Comparison of ENCODE assay signal across 8 cellular contexts in the genomic region with DNA sequence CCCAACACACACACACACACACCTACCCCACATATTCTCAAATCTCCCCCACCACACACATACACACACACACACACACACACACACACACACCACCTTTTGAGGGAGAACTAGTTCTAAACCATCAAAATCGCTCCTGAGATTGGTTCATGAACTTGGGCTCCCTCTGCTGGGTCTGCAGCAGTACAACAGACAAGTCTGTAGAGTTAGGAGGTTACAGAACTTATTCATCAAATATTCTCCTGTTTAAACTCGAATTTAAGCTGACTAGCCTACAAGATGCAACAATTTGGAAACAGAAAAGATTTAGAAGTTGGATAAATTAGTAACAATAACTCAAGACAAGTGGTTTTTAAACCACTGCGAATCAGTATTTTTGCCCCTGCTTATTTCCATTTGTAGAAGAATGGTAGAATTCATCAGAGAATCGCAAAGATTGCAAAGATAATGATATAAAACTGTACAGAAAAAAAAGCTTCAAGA.
A peak's percentile ranks its signal among the peaks of the same experiment; 100 is the strongest.
DNase-seq lines count a peak whose midpoint lies in the region; ATAC-seq and TF ChIP-seq lines count a peak whose summit lies in the region.

No MANE protein-coding gene starts in this region.

- peak; percentile 52 for ATAC-seq in GM18873 (IDR thresholded peaks at IDR 0.05; ENCODE audit: low FRiP score, unreplicated experiment)
- peak; percentile 75 for ATAC-seq in HG03196 (IDR thresholded peaks at IDR 0.05; ENCODE audit: unreplicated experiment)

- H3K27ac ChIP-seq in sigmoid colon, result no peak overlapping the region

- H3K4me1 ChIP-seq in sigmoid colon, result no peaks in the 10 kb centered on the region

- H3K36me3 ChIP-seq in sigmoid colon, result no peaks in the 10 kb centered on the region

- TF ChIP-seq POLR2A in sigmoid colon (IDR thresholded peaks at IDR 0.05), result no peak

- H3K27me3 ChIP-seq in sigmoid colon, result no peaks in the 10 kb centered on the region

- TF ChIP-seq EP300 in sigmoid colon (IDR thresholded peaks at IDR 0.05), result no peak

- peak; percentile 38 for DNase-seq in COLO829 (ENCODE audit: low spot score)
- peak; percentile 4 for DNase-seq in NOMO-1 treated with dmso at 0.1 percent for 144 hours (lab: John Stamatoyannopoulos, UW; ENCODE audit: unreplicated experiment)
- peak; percentile 26 to 42 for DNase-seq in activated T-cell treated with anti-CD3 and anti-CD28 coated beads, Interleukin-2, amount 50 U/mL, for 48 hours
- DNase-seq in head of caudate nucleus, result peak in 41 of 42 donors; percentile 8 to 74 (median 44)
- DNase-seq in smooth muscle cell of the brain vasculature (ENCODE audit: low read depth, low spot score), result peak; percentile 15
- no peak for DNase-seq in sigmoid colon

- intact Hi-C loops in head of caudate nucleus (cut with DNase I), result no loop called here
- intact Hi-C loops in sigmoid colon (cut with DNase I), result no loop called here

- peak in 2 of 4 experiments; percentile 45 to 48 for TF ChIP-seq CTCF in sigmoid colon (IDR thresholded peaks at IDR 0.05)

- no peaks in the 10 kb centered on the region for H3K9me3 ChIP-seq in sigmoid colon

- no peak overlapping the region for H3K4me3 ChIP-seq in sigmoid colon

- WGBS in sigmoid colon, 2 donors, result 25 to 31% methylated on average over 4 of the region's 4 CpGs
